ENCODE assay signal across 8 cellular contexts in genomic region chr19:13151605-13152355, GRCh38.
DNase-seq lines count a peak whose midpoint lies in the region; ATAC-seq and TF ChIP-seq lines count a peak whose summit lies in the region.

No MANE protein-coding gene starts in this region.

- peak overlapping the region; percentile 97 for H3K27ac ChIP-seq in layer of hippocampus (ENCODE audit: low read depth, low read length)

- DNase-seq in AG09309 (ENCODE audit: low read depth) (peak; percentile 75), NCI-H526 (lab: John Stamatoyannopoulos, UW) (peak; percentile 84 to 94), choroid plexus epithelial cell (ENCODE audit: low read depth) (peak; percentile 98)
- peak; percentile 97 for DNase-seq in activated CD4-positive, alpha-beta T cell treated with anti-CD3 and anti-CD28 coated beads for 48 hours
- DNase-seq in stimulated activated CD4-positive, alpha-beta T cell treated with anti-CD3 and anti-CD28 coated beads, Interleukin-1b, Interleukin-23, amount 100 ng/mL, for 1 hour (ENCODE audit: low read depth in 2 of 2), result peak; percentile 87 to 92

- ATAC-seq in GM19043 (IDR thresholded peaks at IDR 0.05; ENCODE audit: low read depth, unreplicated experiment) (peak; percentile 36), HG03457 (IDR thresholded peaks at IDR 0.05; ENCODE audit: unreplicated experiment) (peak; percentile 27)

- TF ChIP-seq CTCF in AG09309 (IDR thresholded peaks at IDR 0.05; ENCODE audit: control insufficient read depth, insufficient read depth, low read depth, low read length, missing control alignments), result no peak
- TF ChIP-seq CTCF in choroid plexus epithelial cell (conservative IDR thresholded peaks at IDR 0.05; ENCODE audit: low read depth, low read length), result peak; percentile 21

- peak overlapping the region; percentile 71 for H3K4me3 ChIP-seq in AG09309 (ENCODE audit: control insufficient read depth, low read depth, low read length)
- H3K4me3 ChIP-seq in choroid plexus epithelial cell (ENCODE audit: low read depth, low read length), result peak overlapping the region; percentile 92

- H3K27me3 ChIP-seq in layer of hippocampus (ENCODE audit: control insufficient read depth, insufficient read depth, low read length), result no peaks in the 10 kb centered on the region

Comparison
In these comparisons a context has a peak if more than half of its experiments do, and no peak if none do; other contexts are left out.
1. Peak in every context shown above with its lines: DNase-seq, ATAC-seq, H3K4me3 ChIP-seq and H3K27ac ChIP-seq.